13 cellular contexts compared by ENCODE assay signal in genomic region chr5:111227226-111227782, GRCh38. TPM values are rescaled to one million over a fixed set of nuclear protein-coding genes. Genes with fewer than 3 reads are reported as not detected.
DNase-seq lines count a peak whose midpoint lies in the region; ATAC-seq, FAIRE-seq and TF ChIP-seq lines count a peak whose summit lies in the region.
"Had no signal": no experiment of that assay in that cellular context is flagged by ENCODE, and none has a peak within 500 bp of the region (broad histone marks: within the 10 kb centered on the region; RNA-seq: fewer than 3 reads in every experiment).

No MANE protein-coding gene starts in this region.

- CTCF ChIA-PET in CD8-positive, alpha-beta memory T cell (lab: Charles Lee): interaction anchor here (1.5 to 1.6 kb wide), 2 partner anchors 47 to 51 kb away, joined by 3 to 6 read pairs; no protein-coding TSS in a partner anchor

- H4K20me1 ChIP-seq in keratinocyte (ENCODE audit: control insufficient read depth, extremely low read depth, insufficient read depth, low read length): no peaks in the 10 kb centered on the region

- H3K4me2 ChIP-seq in keratinocyte (ENCODE audit: control insufficient read depth, extremely low read depth, insufficient read depth, low read depth, low read length): peak overlapping the region; percentile 60

- no peaks in the 10 kb centered on the region for H3K27me3 ChIP-seq in CD8-positive, alpha-beta memory T cell (ENCODE audit: insufficient read depth, low read length, poor library complexity, severe bottlenecking)
- no peaks in the 10 kb centered on the region for H3K27me3 ChIP-seq in keratinocyte (ENCODE audit: control insufficient read depth, extremely low read depth, insufficient read depth, low read length)

- peak; percentile 86 for FAIRE-seq in GM12892 (lab: Jason Lieb, UNC)
- no peak for FAIRE-seq in keratinocyte (lab: Jason Lieb, UNC)

- H3K4me3 ChIP-seq in CD8-positive, alpha-beta memory T cell (ENCODE audit: low read length): peak overlapping the region; percentile 85
- no peak overlapping the region for H3K4me3 ChIP-seq in keratinocyte (ENCODE audit: control insufficient read depth in 2 of 3, extremely low read depth in 1 of 3, insufficient read depth in 2 of 3, low read depth in 1 of 3, low read length in 3 of 3)
- H3K4me3 ChIP-seq: gastroesophageal sphincter had no signal

- H3K4me1 Mint-ChIP-seq in CD8-positive, alpha-beta memory T cell: peaks cover 68 to 72% (median 68%) of the 10 kb centered on the region in 3 donors
- peaks cover 75% of the 10 kb centered on the region for H3K4me1 Mint-ChIP-seq in activated T-cell treated with anti-CD3 and anti-CD28 coated beads, Interleukin-2, amount 50 U/mL, for 4 hours (ENCODE audit: low read depth)

- no peaks in the 10 kb centered on the region for H3K27me3 Mint-ChIP-seq in CD8-positive, alpha-beta memory T cell
- no peaks in the 10 kb centered on the region for H3K27me3 Mint-ChIP-seq in activated T-cell treated with anti-CD3 and anti-CD28 coated beads, Interleukin-2, amount 50 U/mL, for 4 hours (ENCODE audit: low read depth)

- peak overlapping the region; percentile 10 for H3K27ac ChIP-seq in CD8-positive, alpha-beta memory T cell (ENCODE audit: low read depth, low read length)
- no peak overlapping the region for H3K27ac ChIP-seq in keratinocyte (ENCODE audit: control insufficient read depth, insufficient read depth, low read length)
- H3K27ac ChIP-seq: gastroesophageal sphincter had no signal

- peak overlapping the region; percentile 91 to 98 (median 95) for H3K27ac Mint-ChIP-seq in CD8-positive, alpha-beta memory T cell
- H3K27ac Mint-ChIP-seq: B cell, immature natural killer cell had no signal

- peak; percentile 13 to 18 for ATAC-seq in activated T-cell treated with anti-CD3 and anti-CD28 coated beads, Interleukin-2, amount 50 U/mL, for 4 hours
- ATAC-seq in GM18505 (IDR thresholded peaks at IDR 0.05; ENCODE audit: unreplicated experiment): no peak
- ATAC-seq: gastroesophageal sphincter had no signal

- H3K4me1 ChIP-seq in CD8-positive, alpha-beta memory T cell (ENCODE audit: insufficient read depth, low read length): peaks cover 48% of the 10 kb centered on the region
- peaks cover 25% of the 10 kb centered on the region for H3K4me1 ChIP-seq in keratinocyte (ENCODE audit: control insufficient read depth, extremely low read depth, insufficient read depth, low read length)

- H3K79me2 ChIP-seq in keratinocyte (ENCODE audit: control insufficient read depth, insufficient read depth, low read length): no peaks in the 10 kb centered on the region

- H3K36me3 ChIP-seq in CD8-positive, alpha-beta memory T cell (ENCODE audit: insufficient read depth, low read length): no peaks in the 10 kb centered on the region
- no peaks in the 10 kb centered on the region for H3K36me3 ChIP-seq in keratinocyte (ENCODE audit: control insufficient read depth in 2 of 2, extremely low read depth in 1 of 2, insufficient read depth in 2 of 2, low read length in 2 of 2)
- H3K36me3 ChIP-seq: gastroesophageal sphincter had no signal

- peak overlapping the region; percentile 80 to 98 (median 97) for H3K4me3 Mint-ChIP-seq in CD8-positive, alpha-beta memory T cell
- peak overlapping the region; percentile 95 for H3K4me3 Mint-ChIP-seq in activated T-cell treated with anti-CD3 and anti-CD28 coated beads, Interleukin-2, amount 50 U/mL, for 4 hours
- H3K4me3 Mint-ChIP-seq: B cell, immature natural killer cell had no signal

- no peak overlapping the region for H3K9ac ChIP-seq in keratinocyte (ENCODE audit: control insufficient read depth, extremely low read depth, insufficient read depth, low read length)

- no peaks in the 10 kb centered on the region for H3K9me3 Mint-ChIP-seq in CD8-positive, alpha-beta memory T cell
- H3K9me3 Mint-ChIP-seq in activated T-cell treated with anti-CD3 and anti-CD28 coated beads, Interleukin-2, amount 50 U/mL, for 4 hours: no peaks in the 10 kb centered on the region
- H3K9me3 Mint-ChIP-seq: immature natural killer cell had no signal

- no peak for TF ChIP-seq CTCF in keratinocyte (optimal IDR thresholded peaks at IDR 0.05 in 1 of 3, IDR thresholded peaks at IDR 0.05 in 1 of 3, conservative IDR thresholded peaks at IDR 0.05 in 1 of 3; ENCODE audit: extremely low read depth in 1 of 3, insufficient read depth in 2 of 3, low read length in 3 of 3)

- peaks cover 3 to 51% (median 10%) of the 10 kb centered on the region in 3 donors for H3K36me3 Mint-ChIP-seq in CD8-positive, alpha-beta memory T cell
- H3K36me3 Mint-ChIP-seq in activated T-cell treated with anti-CD3 and anti-CD28 coated beads, Interleukin-2, amount 50 U/mL, for 4 hours (ENCODE audit: insufficient read depth): peaks cover 7% of the 10 kb centered on the region
- H3K36me3 Mint-ChIP-seq: immature natural killer cell had no signal

- H3K9me1 ChIP-seq in keratinocyte (ENCODE audit: control insufficient read depth, extremely low read depth, insufficient read depth, low read length): no peaks in the 10 kb centered on the region

- no peak overlapping the region for H2AFZ ChIP-seq in keratinocyte (ENCODE audit: control insufficient read depth, low read length)

- dilution Hi-C loops in keratinocyte (cut with MboI; ENCODE audit: extremely low pct_ligation_motif_present, low sequenced_read_pairs): no loop called here

- TF ChIP-seq POLR2A in GM12892 (IDR thresholded peaks at IDR 0.05; ENCODE audit: low read depth, low read length): no peak
- TF ChIP-seq POLR2A in GM18505 (IDR thresholded peaks at IDR 0.05; ENCODE audit: borderline replicate concordance, extremely low read depth, insufficient read depth, insufficient read length): no peak

- POLR2A ChIA-PET in CD8-positive, alpha-beta memory T cell (lab: Charles Lee): interaction anchor here (0.5 to 1.4 kb wide), 3 partner anchors 9 to 295 kb away, joined by 3 to 6 read pairs (median 4); no protein-coding TSS in a partner anchor

- no peak for DNase-seq in CD8-positive, alpha-beta memory T cell
- no peak for DNase-seq in GM12892 (ENCODE audit: insufficient read length)
- DNase-seq in activated T-cell treated with anti-CD3 and anti-CD28 coated beads, Interleukin-2, amount 50 U/mL, for 4 hours: no peak
- DNase-seq in keratinocyte (ENCODE audit: low read depth, low spot score): no peak
- DNase-seq in NK-92 treated with Interleukin-12 subunit alpha and Interleukin-12 subunit beta, amount 100 ng/mL, for 24 hours (lab: John Stamatoyannopoulos, UW): no peak
- no peak for DNase-seq in GM19240 (ENCODE audit: insufficient read length, low spot score)
- DNase-seq: DMS79, immature natural killer cell, NCI-H748 treated with DMSO at 0.1 percent for 48 hours had no signal

- no peaks in the 10 kb centered on the region for H3K9me3 ChIP-seq in CD8-positive, alpha-beta memory T cell (ENCODE audit: low read length)
- H3K9me3 ChIP-seq in keratinocyte (ENCODE audit: control insufficient read depth, low read depth, low read length): no peaks in the 10 kb centered on the region
- H3K9me3 ChIP-seq: gastroesophageal sphincter had no signal

RNA-seq across cellular contexts. Expression of gene CAMK4, which starts 3.1 kb away (rescaled TPM):
- 10 to 100 TPM; 57.4 to 68.7 TPM for total RNA-seq in CD8-positive, alpha-beta memory T cell
- polyA plus RNA-seq in CD8-positive, alpha-beta memory T cell: 84.5 TPM
- polyA plus RNA-seq in GM12892 (2012; ENCODE audit: missing spikeins): 34.9 TPM
- 10 to 100 TPM; 35.5 to 49.5 (median 36.9) TPM for total RNA-seq in activated T-cell treated with anti-CD3 and anti-CD28 coated beads, Interleukin-2, amount 50 U/mL, for 4 hours
- polyA plus RNA-seq in keratinocyte: 0.30 to 1.0 TPM (median 0.45 TPM) in 3 replicates
- polyA plus RNA-seq in keratinocyte (2011; ENCODE audit: low read depth): not detected
- polyA plus RNA-seq in keratinocyte (2011; cell fraction: cytosol; rRNA removed): 0.19 and 0.33 TPM in 2 replicates
- 0.08 and 0.10 TPM in 2 replicates for polyA plus RNA-seq in keratinocyte (2011; cell fraction: nucleus; rRNA removed)
- polyA plus RNA-seq in keratinocyte (2012; ENCODE audit: low replicate concordance): 0.08 and 0.80 TPM in 2 replicates
- 0.46 to 0.64 TPM in 2 of 3 replicates, not detected in the other for polyA minus RNA-seq in keratinocyte
- 0.96 TPM for polyA minus RNA-seq in keratinocyte (2011; cell fraction: cytosol; rRNA and poly(A)+ RNA removed)
- 0.11 and 0.70 TPM in 2 replicates for polyA minus RNA-seq in keratinocyte (2011; cell fraction: nucleus; rRNA and poly(A)+ RNA removed)
- total RNA-seq: HT-29 had no signal
